Comparison of ENCODE assay signal across 19 cellular contexts in genomic region chr3:99845999-99846398, GRCh38. TPM values are rescaled to one million over a fixed set of nuclear protein-coding genes. Genes with fewer than 3 reads are reported as not detected.
DNase-seq lines count a peak whose midpoint lies in the region; ATAC-seq and TF ChIP-seq lines count a peak whose summit lies in the region.
"Had no signal": no experiment of that assay in that cellular context is flagged by ENCODE, and none has a peak within 500 bp of the region (broad histone marks: within the 10 kb centered on the region; RNA-seq: fewer than 3 reads in every experiment).

No MANE protein-coding gene starts in this region.

- no peak for DNase-seq in HFFc6
- DNase-seq in chondrocyte (ENCODE audit: low spot score), result no peak
- no peak for DNase-seq in memory B cell (ENCODE audit: low spot score in 2 of 2)
- no peak for DNase-seq in suprapubic skin (ENCODE audit: low spot score in 2 of 2)
- no peak for DNase-seq in NCI-H526 treated with DMSO at 0.1 percent for 48 hours (lab: John Stamatoyannopoulos, UW)
- DNase-seq in GDM1 (lab: John Stamatoyannopoulos, UW), result no peak
- DNase-seq: activated CD4-positive, alpha-beta T cell treated with anti-CD3 and anti-CD28 coated beads for 1 hour; activated CD8-positive, alpha-beta memory T cell treated with anti-CD3 and anti-CD28 coated beads, Interleukin-2, amount 50 U/mL, for 48 hours; BE2C; DMS 273 treated with DMSO at 0.1 percent for 48 hours; effector memory CD8-positive, alpha-beta T cell; foreskin keratinocyte; NCI-H2029 treated with DMSO at 0.1 percent for 48 hours; NCI-H526; posterior cingulate gyrus; stimulated activated CD4-positive, alpha-beta T cell treated with anti-CD3 and anti-CD28 coated beads, Interleukin-15, amount 100 ng/mL, for 24 hours; thyroid gland had no signal

- no peak for TF ChIP-seq POLR2A in suprapubic skin (IDR thresholded peaks at IDR 0.05)

- ATAC-seq in memory B cell (ENCODE audit: low read depth), result no peak
- ATAC-seq in GM21526 (IDR thresholded peaks at IDR 0.05; ENCODE audit: low FRiP score, unreplicated experiment), result no peak
- ATAC-seq: effector memory CD8-positive, alpha-beta T cell; foreskin keratinocyte had no signal

- peaks cover 38% of the 10 kb centered on the region for H3K4me1 ChIP-seq in suprapubic skin
- H3K4me1 ChIP-seq: BE2C, foreskin keratinocyte, thyroid gland had no signal

- H3K9me3 ChIP-seq in suprapubic skin, result no peaks in the 10 kb centered on the region
- H3K9me3 ChIP-seq: BE2C, thyroid gland had no signal

- H3K9me3 Mint-ChIP-seq in HFFc6 (no peaks in the 10 kb centered on the region), chondrocyte (ENCODE audit: low read depth) (no peaks in the 10 kb centered on the region), memory B cell (no peaks in the 10 kb centered on the region)
- H3K9me3 Mint-ChIP-seq: activated naive CD4-positive, alpha-beta T cell treated with anti-CD3 and anti-CD28 coated beads, Interleukin-2, amount 50 U/mL, for 24 hours; effector memory CD8-positive, alpha-beta T cell had no signal

- 42% methylated on average over 2 of the region's 2 CpGs for WGBS in suprapubic skin

- no peaks in the 10 kb centered on the region for H3K27me3 ChIP-seq in suprapubic skin
- H3K27me3 ChIP-seq: BE2C, foreskin keratinocyte, thyroid gland had no signal

- peaks cover 10% of the 10 kb centered on the region for H3K36me3 Mint-ChIP-seq in HFFc6 (ENCODE audit: low read depth)
- H3K36me3 Mint-ChIP-seq in chondrocyte (ENCODE audit: low read depth), result peaks cover 5% of the 10 kb centered on the region
- no peaks in the 10 kb centered on the region for H3K36me3 Mint-ChIP-seq in memory B cell
- H3K36me3 Mint-ChIP-seq: activated naive CD4-positive, alpha-beta T cell treated with anti-CD3 and anti-CD28 coated beads, Interleukin-2, amount 50 U/mL, for 24 hours had no signal

- H3K27ac ChIP-seq in suprapubic skin, result peak overlapping the region; percentile 77
- H3K27ac ChIP-seq: foreskin keratinocyte had no signal

- no peak for TF ChIP-seq EP300 in suprapubic skin (IDR thresholded peaks at IDR 0.05)

- no peak overlapping the region for H3K4me3 ChIP-seq in suprapubic skin
- H3K4me3 ChIP-seq: thyroid gland had no signal

- H3K27me3 Mint-ChIP-seq in HFFc6 (ENCODE audit: insufficient read depth) (no peaks in the 10 kb centered on the region; the same call in 1 of the 2 replicates), chondrocyte (ENCODE audit: low read depth) (no peaks in the 10 kb centered on the region), memory B cell (no peaks in the 10 kb centered on the region)
- H3K27me3 Mint-ChIP-seq: activated naive CD4-positive, alpha-beta T cell treated with anti-CD3 and anti-CD28 coated beads, Interleukin-2, amount 50 U/mL, for 24 hours; effector memory CD8-positive, alpha-beta T cell had no signal

- peak overlapping the region; percentile 73 for H3K27ac Mint-ChIP-seq in HFFc6
- H3K27ac Mint-ChIP-seq in chondrocyte (ENCODE audit: unreplicated experiment), result peak overlapping the region; percentile 82
- peak overlapping the region; percentile 45 for H3K27ac Mint-ChIP-seq in memory B cell
- H3K27ac Mint-ChIP-seq: activated naive CD4-positive, alpha-beta T cell treated with anti-CD3 and anti-CD28 coated beads, Interleukin-2, amount 50 U/mL, for 24 hours had no signal

- peaks cover 8% of the 10 kb centered on the region for H3K36me3 ChIP-seq in suprapubic skin
- H3K36me3 ChIP-seq: BE2C had no signal

- H3K4me3 Mint-ChIP-seq in HFFc6 (no peak overlapping the region), chondrocyte (ENCODE audit: unreplicated experiment) (no peak overlapping the region), memory B cell (no peak overlapping the region)
- H3K4me3 Mint-ChIP-seq: activated naive CD4-positive, alpha-beta T cell treated with anti-CD3 and anti-CD28 coated beads, Interleukin-2, amount 50 U/mL, for 24 hours; effector memory CD8-positive, alpha-beta T cell had no signal

- H3K4me1 Mint-ChIP-seq in HFFc6 (ENCODE audit: low read depth) (peaks cover 57% of the 10 kb centered on the region), chondrocyte (ENCODE audit: low read depth) (peaks cover 31% of the 10 kb centered on the region), memory B cell (peaks cover 19% of the 10 kb centered on the region)

- TF ChIP-seq CTCF in HFFc6 (IDR thresholded peaks at IDR 0.05) (no peak), chondrocyte (IDR thresholded peaks at IDR 0.05) (no peak), suprapubic skin (IDR thresholded peaks at IDR 0.05) (no peak)

RNA-seq across cellular contexts. Expression of gene CMSS1, which starts 28.3 kb away (rescaled TPM):
- total RNA-seq in HFFc6 (2021; fragmentation: NEBNext Ultra II Directional; extraction: Animal tissue kit (Norgen Biotek cat#: 25700)), result 10 to 100 TPM; 27.8 to 47.0 (median 38.1) TPM
- 19.5 to 57.6 TPM (median 22.3 TPM) in 3 replicates for total RNA-seq in chondrocyte
- 10 to 100 TPM; 13.2 to 17.1 (median 13.5) TPM for total RNA-seq in suprapubic skin
